Comparison of ENCODE assay signal across 19 cellular contexts in the genomic region with DNA sequence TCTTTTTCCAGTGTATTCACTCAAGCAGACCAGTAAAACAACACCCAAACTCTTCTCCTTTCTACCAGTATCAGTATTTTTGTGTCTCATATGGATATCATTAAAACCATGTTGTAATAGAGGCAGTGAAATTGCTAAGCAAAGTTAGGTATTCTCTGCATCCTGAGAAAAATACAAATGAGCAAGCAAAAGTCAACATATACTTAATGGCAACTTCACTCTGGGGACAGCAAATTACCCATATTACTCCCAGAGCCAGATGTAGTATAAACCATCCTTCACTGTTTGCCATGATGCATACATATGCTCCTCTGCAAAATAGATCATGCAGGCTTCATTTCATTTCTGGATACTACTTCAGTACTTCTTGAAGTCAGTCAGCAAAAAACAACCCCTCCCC. TPM values are rescaled to one million over a fixed set of nuclear protein-coding genes. Genes with fewer than 3 reads are reported as not detected.
DNase-seq lines count a peak whose midpoint lies in the region; ATAC-seq and TF ChIP-seq lines count a peak whose summit lies in the region.
"Had no signal": no experiment of that assay in that cellular context is flagged by ENCODE, and none has a peak within 500 bp of the region (broad histone marks: within the 10 kb centered on the region; RNA-seq: fewer than 3 reads in every experiment).

No MANE protein-coding gene starts in this region.

- no peaks in the 10 kb centered on the region for H3K9me3 Mint-ChIP-seq in activated T-cell treated with anti-CD3 and anti-CD28 coated beads, Interleukin-2, amount 50 U/mL, for 72 hours
- H3K9me3 Mint-ChIP-seq in effector memory CD8-positive, alpha-beta T cell = no peaks in the 10 kb centered on the region
- H3K9me3 Mint-ChIP-seq in nephron progenitor cell = no peaks in the 10 kb centered on the region
- H3K9me3 Mint-ChIP-seq: CD4-positive, alpha-beta memory T cell had no signal

- no peak overlapping the region for H3K27ac ChIP-seq in upper lobe of left lung

- no peak overlapping the region for H3K4me3 Mint-ChIP-seq in activated T-cell treated with anti-CD3 and anti-CD28 coated beads, Interleukin-2, amount 50 U/mL, for 72 hours
- no peak overlapping the region for H3K4me3 Mint-ChIP-seq in effector memory CD8-positive, alpha-beta T cell
- no peak overlapping the region for H3K4me3 Mint-ChIP-seq in nephron progenitor cell
- H3K4me3 Mint-ChIP-seq: CD4-positive, alpha-beta memory T cell had no signal

- in situ Hi-C loops in G401 (cut with HindIII; ENCODE audit: low sequenced_read_pairs) = no loop called here

- no peak overlapping the region for H3K4me3 ChIP-seq in upper lobe of left lung

- H3K27ac Mint-ChIP-seq in activated T-cell treated with anti-CD3 and anti-CD28 coated beads, Interleukin-2, amount 50 U/mL, for 72 hours = peak overlapping the region; percentile 29
- H3K27ac Mint-ChIP-seq in effector memory CD8-positive, alpha-beta T cell = peak overlapping the region; percentile 36 to 64
- H3K27ac Mint-ChIP-seq in nephron progenitor cell = peak overlapping the region; percentile 78

- ATAC-seq in activated T-cell treated with anti-CD3 and anti-CD28 coated beads, Interleukin-2, amount 50 U/mL, for 72 hours (replicated peaks in 1 of 2) = no peak
- ATAC-seq in effector memory CD8-positive, alpha-beta T cell (replicated peaks) = no peak
- ATAC-seq in upper lobe of left lung (ENCODE audit: low FRiP score in 2 of 2) = no peak
- ATAC-seq: PC-3 had no signal

- H3K4me1 Mint-ChIP-seq in activated T-cell treated with anti-CD3 and anti-CD28 coated beads, Interleukin-2, amount 50 U/mL, for 72 hours (ENCODE audit: low read depth) = no peaks in the 10 kb centered on the region
- no peaks in the 10 kb centered on the region for H3K4me1 Mint-ChIP-seq in effector memory CD8-positive, alpha-beta T cell (ENCODE audit: low read depth in 2 of 2)
- peaks cover 8% of the 10 kb centered on the region for H3K4me1 Mint-ChIP-seq in nephron progenitor cell
- H3K4me1 Mint-ChIP-seq: CD4-positive, alpha-beta memory T cell had no signal

- intact Hi-C loops in posterior cingulate gyrus (cut with DNase I) = no loop called here

- peaks cover 0 to 13% of the 10 kb centered on the region in 2 donors for H3K36me3 Mint-ChIP-seq in activated T-cell treated with anti-CD3 and anti-CD28 coated beads, Interleukin-2, amount 50 U/mL, for 72 hours (ENCODE audit: insufficient read depth in 2 of 2)
- H3K36me3 Mint-ChIP-seq in effector memory CD8-positive, alpha-beta T cell (ENCODE audit: insufficient read depth) = peaks cover 53% of the 10 kb centered on the region
- peaks cover 55% of the 10 kb centered on the region for H3K36me3 Mint-ChIP-seq in nephron progenitor cell (ENCODE audit: low read depth)

- TF ChIP-seq EP300 in upper lobe of left lung (IDR thresholded peaks at IDR 0.05) = no peak

- no peak for TF ChIP-seq CTCF in nephron progenitor cell (IDR thresholded peaks at IDR 0.05)
- no peak for TF ChIP-seq CTCF in upper lobe of left lung (IDR thresholded peaks at IDR 0.05)

- TF ChIP-seq POLR2A in upper lobe of left lung (IDR thresholded peaks at IDR 0.05) = no peak

- no peaks in the 10 kb centered on the region for H3K9me3 ChIP-seq in upper lobe of left lung

- no peaks in the 10 kb centered on the region for H3K4me1 ChIP-seq in upper lobe of left lung

- H3K36me3 ChIP-seq in upper lobe of left lung = peaks cover 11 to 97% (median 39%) of the 10 kb centered on the region in 4 donors

- no peak for DNase-seq in activated T-cell treated with anti-CD3 and anti-CD28 coated beads, Interleukin-2, amount 50 U/mL, for 72 hours
- DNase-seq in activated T-cell treated with anti-CD3 and anti-CD28 coated beads, Interleukin-2, amount 50 U/mL, for 48 hours = no peak
- peak; percentile 7 for DNase-seq in GM03348 (ENCODE audit: low spot score)
- no peak for DNase-seq in effector memory CD8-positive, alpha-beta T cell
- no peak for DNase-seq in nephron progenitor cell
- no peak for DNase-seq in G401 (ENCODE audit: low spot score)
- DNase-seq in posterior cingulate gyrus = no peak
- DNase-seq in upper lobe of left lung = no peak
- DNase-seq: CD4-positive, alpha-beta memory T cell; KG1; MV-4-11; NCI-H1417; NCI-H187; NCI-H2227 treated with DMSO at 0.1 percent for 48 hours; NCI-H510A treated with DMSO at 0.1 percent for 48 hours; NCI-H82; PC-3; RPMI8226; SHP77 treated with DMSO at 0.1 percent for 48 hours had no signal

- no peaks in the 10 kb centered on the region for H3K27me3 Mint-ChIP-seq in activated T-cell treated with anti-CD3 and anti-CD28 coated beads, Interleukin-2, amount 50 U/mL, for 72 hours (ENCODE audit: low read depth)
- H3K27me3 Mint-ChIP-seq in effector memory CD8-positive, alpha-beta T cell = no peaks in the 10 kb centered on the region
- H3K27me3 Mint-ChIP-seq in nephron progenitor cell (ENCODE audit: low read depth, poor library complexity) = no peaks in the 10 kb centered on the region
- H3K27me3 Mint-ChIP-seq: CD4-positive, alpha-beta memory T cell had no signal

- no peaks in the 10 kb centered on the region for H3K27me3 ChIP-seq in upper lobe of left lung

RNA-seq across cellular contexts. Expression of gene UBA5, which starts 22.1 kb away (rescaled TPM):
- 10 to 100 TPM; 48.4 to 53.8 TPM for total RNA-seq in activated T-cell treated with anti-CD3 and anti-CD28 coated beads, Interleukin-2, amount 50 U/mL, for 72 hours
- 22.1 and 27.7 TPM in 2 replicates for total RNA-seq in G401 (2014; rRNA removed; shearing (Covaris generic))
- total RNA-seq in upper lobe of left lung = 10 to 100 TPM; 29.4 to 69.1 (median 41.1) TPM

RNA-seq across cellular contexts. Expression of gene ACAD11, which starts 22.6 kb away (rescaled TPM):
- 10 to 100 TPM; 34.1 to 40.9 TPM for total RNA-seq in activated T-cell treated with anti-CD3 and anti-CD28 coated beads, Interleukin-2, amount 50 U/mL, for 72 hours
- 16.8 and 40.4 TPM in 2 replicates for total RNA-seq in G401 (2014; rRNA removed; shearing (Covaris generic))
- 10 to 100 TPM; 15.8 to 50.3 (median 19.5) TPM for total RNA-seq in upper lobe of left lung

RNA-seq across cellular contexts. Expression of gene NPHP3, which starts 40.0 kb away (rescaled TPM):
- 10 to 100 TPM; 23.8 to 24.1 TPM for total RNA-seq in activated T-cell treated with anti-CD3 and anti-CD28 coated beads, Interleukin-2, amount 50 U/mL, for 72 hours
- 26.3 and 29.3 TPM in 2 replicates for total RNA-seq in G401 (2014; rRNA removed; shearing (Covaris generic))
- 10 to 100 TPM; 21.1 to 78.6 (median 30.7) TPM for total RNA-seq in upper lobe of left lung
